In genomic region chr6:98985391-98985790, GRCh38 we compare ENCODE assay signal across 7 cellular contexts.
"Had no signal": no experiment of that assay in that cellular context is flagged by ENCODE, and none has a peak within 500 bp of the region (broad histone marks: within the 10 kb centered on the region; RNA-seq: fewer than 3 reads in every experiment).

No MANE protein-coding gene starts in this region.

- H3K9me3 Mint-ChIP-seq: H9, HFFc6, IgD-negative memory B cell had no signal

- H3K4me3 Mint-ChIP-seq: H9, HFFc6, IgD-negative memory B cell had no signal

- H3K27ac Mint-ChIP-seq: HFFc6, IgD-negative memory B cell had no signal

- DNase-seq: GM23248, H9, HFFc6 had no signal

- H3K27ac ChIP-seq: GM23248, HL-60 had no signal

- ATAC-seq: HCT116, HepG2 had no signal

- H3K4me3 ChIP-seq: GM23248 had no signal

- H2AFZ ChIP-seq: GM23248 had no signal

- H3K36me3 Mint-ChIP-seq: IgD-negative memory B cell had no signal
